Comparison of ENCODE assay signal across 18 cellular contexts in the genomic region with DNA sequence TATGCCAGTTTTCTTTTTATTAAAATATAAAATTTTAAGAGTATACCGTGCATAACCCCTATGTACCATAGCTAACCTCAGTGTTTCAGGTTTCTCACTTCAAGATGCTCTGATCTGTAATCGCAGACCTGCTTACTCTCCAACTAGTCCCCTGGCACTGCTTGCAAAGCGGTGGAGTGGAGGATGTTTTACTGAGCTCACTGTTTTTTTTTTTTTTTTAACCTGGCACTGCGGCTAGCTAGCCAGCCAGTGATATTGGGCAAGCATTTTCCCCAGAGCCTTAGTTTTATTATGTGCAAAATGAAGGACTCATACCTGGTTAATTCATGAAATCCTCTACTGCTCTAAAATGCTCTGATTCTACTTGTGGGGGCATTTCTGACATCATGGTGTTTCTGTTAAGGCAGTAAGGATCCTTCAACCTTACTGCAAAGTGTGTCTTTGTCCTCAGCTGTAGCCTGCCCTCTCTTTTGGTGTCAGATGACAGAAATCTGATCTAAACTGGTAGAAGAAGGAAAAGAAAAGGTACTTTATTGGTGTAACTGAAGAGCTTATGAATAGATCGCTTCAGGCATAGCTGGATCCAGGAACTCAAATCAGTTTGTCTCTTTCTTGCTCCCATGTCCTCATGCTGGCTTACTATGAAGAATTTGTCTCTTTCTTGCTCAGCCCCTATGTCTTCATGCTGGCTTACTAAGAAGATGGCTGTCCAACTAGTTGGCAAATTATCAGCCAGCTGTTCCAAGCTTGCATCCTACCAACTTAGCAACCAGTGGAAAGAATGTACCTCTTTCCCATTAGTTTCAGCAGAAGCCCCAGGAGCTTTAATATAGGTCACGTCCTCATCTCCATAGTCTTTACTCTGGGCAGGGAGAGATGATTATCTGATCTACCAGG. TPM values are rescaled to one million over a fixed set of nuclear protein-coding genes. Genes with fewer than 3 reads are reported as not detected.
DNase-seq lines count a peak whose midpoint lies in the region; ATAC-seq and TF ChIP-seq lines count a peak whose summit lies in the region.
"Had no signal": no experiment of that assay in that cellular context is flagged by ENCODE, and none has a peak within 500 bp of the region (broad histone marks: within the 10 kb centered on the region; RNA-seq: fewer than 3 reads in every experiment).

No MANE protein-coding gene starts in this region.

- H2AFZ ChIP-seq in ACC112 (ENCODE audit: low read length, unreplicated experiment), result no peak overlapping the region
- H2AFZ ChIP-seq in SK-N-SH (ENCODE audit: low read depth), result no peak overlapping the region

- H3K27me3 Mint-ChIP-seq in effector memory CD8-positive, alpha-beta T cell, result no peaks in the 10 kb centered on the region
- H3K27me3 Mint-ChIP-seq: activated CD4-positive, alpha-beta memory T cell treated with anti-CD3 and anti-CD28 coated beads, Interleukin-2, amount 10 ng/mL, durations not matched to agents 7 days and 5 days had no signal

- H3K9me3 Mint-ChIP-seq in effector memory CD8-positive, alpha-beta T cell, result no peaks in the 10 kb centered on the region
- H3K9me3 Mint-ChIP-seq: activated CD4-positive, alpha-beta memory T cell treated with anti-CD3 and anti-CD28 coated beads, Interleukin-2, amount 10 ng/mL, durations not matched to agents 7 days and 5 days had no signal

- peak overlapping the region; percentile 70 for H3K9ac ChIP-seq in SK-N-SH

- H3K27ac ChIP-seq in ACC112 (ENCODE audit: low read depth, low read length) (peak overlapping the region; percentile 99), SK-N-SH (ENCODE audit: low read depth in 2 of 2, low read length in 1 of 2) (peak overlapping the region; percentile 87 to 96)
- H3K27ac ChIP-seq: HL-60, suprapubic skin had no signal

- H3K27ac Mint-ChIP-seq in effector memory CD8-positive, alpha-beta T cell, result peak overlapping the region in 1 of 2 donors; percentile 44
- H3K27ac Mint-ChIP-seq: activated CD4-positive, alpha-beta memory T cell treated with anti-CD3 and anti-CD28 coated beads, Interleukin-2, amount 10 ng/mL, durations not matched to agents 7 days and 5 days had no signal

- peaks cover 2 to 6% of the 10 kb centered on the region in 2 donors for H3K4me1 Mint-ChIP-seq in effector memory CD8-positive, alpha-beta T cell (ENCODE audit: low read depth in 2 of 2)

- no peak overlapping the region for H3K4me3 Mint-ChIP-seq in effector memory CD8-positive, alpha-beta T cell
- H3K4me3 Mint-ChIP-seq: activated CD4-positive, alpha-beta memory T cell treated with anti-CD3 and anti-CD28 coated beads, Interleukin-2, amount 10 ng/mL, durations not matched to agents 7 days and 5 days had no signal

- H3K9me2 ChIP-seq in SK-N-SH, result no peaks in the 10 kb centered on the region

- TF ChIP-seq EP300 in SK-N-SH (IDR thresholded peaks at IDR 0.05; ENCODE audit: borderline replicate concordance in 1 of 2, low read depth in 1 of 2, low read length in 1 of 2), result no peak

- H3K27me3 ChIP-seq in ACC112 (ENCODE audit: insufficient read depth, low read length) (no peaks in the 10 kb centered on the region), SK-N-SH (ENCODE audit: insufficient read depth) (no peaks in the 10 kb centered on the region)
- H3K27me3 ChIP-seq: suprapubic skin had no signal

- no peak for TF ChIP-seq RAD21 in SK-N-SH (IDR thresholded peaks at IDR 0.05; ENCODE audit: low read length)

- H3F3A ChIP-seq in SK-N-SH (replicated peaks; ENCODE audit: insufficient read depth), result peaks cover 34% of the 10 kb centered on the region

- no peak for ATAC-seq in GM19328 (IDR thresholded peaks at IDR 0.05; ENCODE audit: unreplicated experiment)
- no peak for ATAC-seq in effector memory CD8-positive, alpha-beta T cell (replicated peaks)

- H3K36me3 ChIP-seq in ACC112 (ENCODE audit: insufficient read depth, low read length), result no peaks in the 10 kb centered on the region
- H3K36me3 ChIP-seq in SK-N-SH (replicated peaks in 1 of 2; ENCODE audit: control insufficient read depth in 1 of 2, insufficient read depth in 2 of 2, low read length in 1 of 2), result no peaks in the 10 kb centered on the region
- H3K36me3 ChIP-seq: HAP-1, suprapubic skin had no signal

- POLR2A ChIA-PET in SK-N-SH (lab: Yijun Ruan, JAX), result no interaction called here

- H3K4me2 ChIP-seq in SK-N-SH, result peak overlapping the region; percentile 56

- peaks cover 34% of the 10 kb centered on the region for H3K4me1 ChIP-seq in ACC112 (ENCODE audit: control insufficient read depth, insufficient read depth, low read length, unreplicated experiment)
- H3K4me1 ChIP-seq in SK-N-SH (ENCODE audit: control insufficient read depth in 1 of 2, insufficient read depth in 2 of 2, low read depth in 1 of 2, low read length in 1 of 2), result peaks cover 14 to 37% of the 10 kb centered on the region in 2 experiments
- H3K4me1 ChIP-seq: HAP-1, suprapubic skin had no signal

- WGBS in SK-N-SH (ENCODE audit: low lambda C conversion rate), result 34% methylated on average over 6 of the region's 6 CpGs

- CTCF ChIA-PET in SK-N-SH (lab: Yijun Ruan, JAX), result interaction anchor here (0.8 to 1.0 kb wide), 3 partner anchors 15 to 367 kb away, joined by 3 to 5 read pairs (median 3); no protein-coding TSS in a partner anchor

- DNase-seq in H4 (ENCODE audit: low spot score), result peak; percentile 59
- DNase-seq in SK-N-SH, result no peak
- peak; percentile 64 for DNase-seq in fibroblast of the aortic adventitia (ENCODE audit: low read depth)
- no peak for DNase-seq in NCI-H1105 treated with DMSO at 0.1 percent for 48 hours (lab: John Stamatoyannopoulos, UW)
- DNase-seq in effector memory CD8-positive, alpha-beta T cell, result no peak
- no peak for DNase-seq in NCI-H510A treated with DMSO at 0.1 percent for 48 hours (lab: John Stamatoyannopoulos, UW)
- DNase-seq: activated CD4-positive, alpha-beta memory T cell treated with anti-CD3 and anti-CD28 coated beads, Interleukin-2, amount 10 ng/mL, durations not matched to agents 7 days and 5 days; anterior cingulate cortex; DMS53; Karpas-422; NCI-H1930; NCI-H82; nucleus accumbens had no signal

- no peaks in the 10 kb centered on the region for H3K9me3 ChIP-seq in SK-N-SH
- H3K9me3 ChIP-seq: HAP-1, suprapubic skin had no signal

- TF ChIP-seq CTCF in SK-N-SH (IDR thresholded peaks at IDR 0.05) (no peak), fibroblast of the aortic adventitia (IDR thresholded peaks at IDR 0.05; ENCODE audit: insufficient read depth, low read length) (no peak)

- H4K20me1 ChIP-seq in SK-N-SH (ENCODE audit: insufficient read depth), result no peaks in the 10 kb centered on the region

- H3K36me3 Mint-ChIP-seq in effector memory CD8-positive, alpha-beta T cell (ENCODE audit: insufficient read depth), result peaks cover 63% of the 10 kb centered on the region

- H3K4me3 ChIP-seq in ACC112 (ENCODE audit: low read depth, low read length) (peak overlapping the region; percentile 47), SK-N-SH (ENCODE audit: low read depth in 2 of 2, low read length in 1 of 2) (peak overlapping the region; percentile 4 to 5; a peak in 2 of 4 replicates), fibroblast of the aortic adventitia (ENCODE audit: low read depth, low read length) (no peak overlapping the region)
- H3K4me3 ChIP-seq: HAP-1, suprapubic skin had no signal

- H3K79me2 ChIP-seq in ACC112 (ENCODE audit: control insufficient read depth, insufficient read depth, low read length, unreplicated experiment), result no peaks in the 10 kb centered on the region
- peaks cover 9% of the 10 kb centered on the region; the same call in 1 of the 2 replicates for H3K79me2 ChIP-seq in SK-N-SH (ENCODE audit: insufficient read depth)

TF ChIP-seq in SK-N-SH, 30 proteins besides CTCF, POLR2A, EP300 and RAD21:
- TF ChIP-seq USF1 (IDR thresholded peaks at IDR 0.05; ENCODE audit: borderline replicate concordance, low read depth), result no peak
- TF ChIP-seq, protein P1, sequence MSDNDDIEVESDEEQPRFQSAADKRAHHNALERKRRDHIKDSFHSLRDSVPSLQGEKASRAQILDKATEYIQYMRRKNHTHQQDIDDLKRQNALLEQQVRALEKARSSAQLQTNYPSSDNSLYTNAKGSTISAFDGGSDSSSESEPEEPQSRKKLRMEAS (IDR thresholded peaks at IDR 0.05; ENCODE audit: low read depth), result 0 out of 2 replicates have a peak, but pooled peaks have one; percentile 24

RNA-seq across cellular contexts. Expression of gene DOCK2, which starts 59.8 kb away (rescaled TPM):
- 1.0 and 1.4 TPM in 2 replicates for total RNA-seq in H4 (2014; rRNA removed; shearing (Covaris generic))
- polyA plus RNA-seq in SK-N-SH (2012; rRNA removed), result 3.8 and 5.2 TPM in 2 replicates
- polyA plus RNA-seq in SK-N-SH (2012; cell fraction: cytosol; rRNA removed), result 5.2 and 5.4 TPM in 2 replicates
- 5.7 and 7.1 TPM in 2 replicates for polyA plus RNA-seq in SK-N-SH (2012; cell fraction: nucleus; rRNA removed)
- total RNA-seq in fibroblast of the aortic adventitia (ENCODE audit: low replicate concordance), result 0.65 and 4.6 TPM in 2 replicates

Comparison
In these comparisons a context has a peak if more than half of its experiments do, and no peak if none do; other contexts are left out.
1. DNase-seq: peak in H4 (single experiment) and fibroblast of the aortic adventitia (single experiment); none in SK-N-SH (single experiment), NCI-H1105 treated with DMSO at 0.1 percent for 48 hours (single experiment), effector memory CD8-positive, alpha-beta T cell (0 of 3) and NCI-H510A treated with DMSO at 0.1 percent for 48 hours (single experiment).